In genomic region chr9:121638399-121638798, GRCh38 we compare ENCODE assay signal across 25 cellular contexts. TPM values are rescaled to one million over a fixed set of nuclear protein-coding genes. Genes with fewer than 3 reads are reported as not detected.
DNase-seq lines count a peak whose midpoint lies in the region; ATAC-seq and TF ChIP-seq lines count a peak whose summit lies in the region.
"Had no signal": no experiment of that assay in that cellular context is flagged by ENCODE, and none has a peak within 500 bp of the region (broad histone marks: within the 10 kb centered on the region; RNA-seq: fewer than 3 reads in every experiment).

No MANE protein-coding gene starts in this region.

- H3K4me2 ChIP-seq in neural progenitor cell = no peak overlapping the region

- H3K36me3 Mint-ChIP-seq in neural progenitor cell = no peaks in the 10 kb centered on the region
- no peaks in the 10 kb centered on the region for H3K36me3 Mint-ChIP-seq in type B pancreatic cell
- H3K36me3 Mint-ChIP-seq in stimulated activated memory B cell treated with anti-CD40 and anti-IgM and Interleukin-4, amounts not matched to agents 10 μg/mL and 1 μg/mL and 100 μg/mL, for 72 hours = no peaks in the 10 kb centered on the region
- H3K36me3 Mint-ChIP-seq: activated naive CD4-positive, alpha-beta T cell treated with anti-CD3 and anti-CD28 coated beads, Interleukin-2, amount 10 ng/mL, durations not matched to agents 7 days and 5 days; CD4-positive, alpha-beta memory T cell; naive thymus-derived CD8-positive, alpha-beta T cell had no signal

- intact Hi-C loops in cardiac septum (cut with DNase I) = loop anchor here (5.0 kb wide), 1 partner anchor 354 kb away; no protein-coding TSS in a partner anchor

- H3K27me3 Mint-ChIP-seq in neural progenitor cell (ENCODE audit: insufficient read depth, low read depth) (peaks cover 3% of the 10 kb centered on the region), type B pancreatic cell (no peaks in the 10 kb centered on the region)
- H3K27me3 Mint-ChIP-seq in stimulated activated memory B cell treated with anti-CD40 and anti-IgM and Interleukin-4, amounts not matched to agents 10 μg/mL and 1 μg/mL and 100 μg/mL, for 72 hours = peaks cover 65% of the 10 kb centered on the region

- H2AFZ ChIP-seq in neural progenitor cell (replicated peaks) = no peak overlapping the region

- H3K4me1 ChIP-seq in cardiac muscle cell (ENCODE audit: low read depth) = peaks cover 24% of the 10 kb centered on the region
- H3K4me1 ChIP-seq in neural progenitor cell = peaks cover 21% of the 10 kb centered on the region

- H3K9ac ChIP-seq in neural progenitor cell = no peak overlapping the region

- TF ChIP-seq CTCF in cardiac muscle cell (IDR thresholded peaks at IDR 0.05; ENCODE audit: low read depth, low read length) = no peak
- TF ChIP-seq CTCF in neural progenitor cell (IDR thresholded peaks at IDR 0.05) = no peak
- TF ChIP-seq CTCF in type B pancreatic cell (conservative IDR thresholded peaks at IDR 0.05) = no peak
- TF ChIP-seq CTCF in GM13977 (IDR thresholded peaks at IDR 0.05; ENCODE audit: extremely low read depth, insufficient read depth, missing control alignments) = no peak

- no peaks in the 10 kb centered on the region for H3K9me3 ChIP-seq in cardiac muscle cell (ENCODE audit: low read depth)
- H3K9me3 ChIP-seq in neural progenitor cell (ENCODE audit: low read depth) = no peaks in the 10 kb centered on the region
- H3K9me3 ChIP-seq: HAP-1, ovary, right atrium auricular region had no signal

- H3K4me3 ChIP-seq in cardiac muscle cell = no peak overlapping the region
- no peak overlapping the region for H3K4me3 ChIP-seq in neural progenitor cell
- H3K4me3 ChIP-seq: HAP-1, K562, ovary, right atrium auricular region had no signal

- H4K20me1 ChIP-seq in neural progenitor cell (ENCODE audit: low read depth) = peaks cover 84% of the 10 kb centered on the region

- H3K4me3 Mint-ChIP-seq in neural progenitor cell (peak overlapping the region; percentile 49), type B pancreatic cell (no peak overlapping the region)
- no peak overlapping the region for H3K4me3 Mint-ChIP-seq in stimulated activated memory B cell treated with anti-CD40 and anti-IgM and Interleukin-4, amounts not matched to agents 10 μg/mL and 1 μg/mL and 100 μg/mL, for 72 hours
- H3K4me3 Mint-ChIP-seq: activated CD4-positive, alpha-beta memory T cell treated with anti-CD3 and anti-CD28 coated beads, Interleukin-2, amount 10 ng/mL, durations not matched to agents 7 days and 5 days; activated naive CD4-positive, alpha-beta T cell treated with anti-CD3 and anti-CD28 coated beads, Interleukin-2, amount 10 ng/mL, durations not matched to agents 7 days and 5 days; CD4-positive, alpha-beta memory T cell; central memory CD8-positive, alpha-beta T cell; naive thymus-derived CD8-positive, alpha-beta T cell; T-helper 17 cell had no signal

- H3K27me3 ChIP-seq in cardiac muscle cell = no peaks in the 10 kb centered on the region
- H3K27me3 ChIP-seq in neural progenitor cell = no peaks in the 10 kb centered on the region
- H3K27me3 ChIP-seq: ovary, right atrium auricular region had no signal

- H3K27ac Mint-ChIP-seq in neural progenitor cell (peak overlapping the region; percentile 64), type B pancreatic cell (peak overlapping the region; percentile 70)
- no peak overlapping the region for H3K27ac Mint-ChIP-seq in stimulated activated memory B cell treated with anti-CD40 and anti-IgM and Interleukin-4, amounts not matched to agents 10 μg/mL and 1 μg/mL and 100 μg/mL, for 72 hours
- H3K27ac Mint-ChIP-seq: activated CD4-positive, alpha-beta memory T cell treated with anti-CD3 and anti-CD28 coated beads, Interleukin-2, amount 10 ng/mL, durations not matched to agents 7 days and 5 days; activated naive CD4-positive, alpha-beta T cell treated with anti-CD3 and anti-CD28 coated beads, Interleukin-2, amount 10 ng/mL, durations not matched to agents 7 days and 5 days; CD4-positive, alpha-beta memory T cell; naive thymus-derived CD8-positive, alpha-beta T cell; T-helper 17 cell had no signal

- DNase-seq in cardiac muscle cell (ENCODE audit: low read depth in 1 of 2, low spot score in 1 of 2) (no peak), cardiac septum (ENCODE audit: low spot score) (no peak), neural progenitor cell (ENCODE audit: low spot score) (no peak), type B pancreatic cell (ENCODE audit: extremely low spot score, unreplicated experiment) (no peak), GM13977 (ENCODE audit: low spot score) (no peak), NCI-H446 (lab: John Stamatoyannopoulos, UW) (no peak)
- DNase-seq: activated CD4-positive, alpha-beta memory T cell treated with anti-CD3 and anti-CD28 coated beads, Interleukin-2, amount 10 ng/mL, durations not matched to agents 7 days and 5 days; activated CD4-positive, alpha-beta T cell treated with anti-CD3 and anti-CD28 coated beads for 1 hour; activated CD8-positive, alpha-beta memory T cell treated with anti-CD3 and anti-CD28 coated beads, Interleukin-2, amount 50 U/mL, for 48 hours; activated naive CD4-positive, alpha-beta T cell treated with anti-CD3 and anti-CD28 coated beads, Interleukin-2, amount 10 ng/mL, durations not matched to agents 7 days and 5 days; CD4-positive, alpha-beta memory T cell; left ventricle myocardium superior; NCI-H1105; NCI-H2029 treated with DMSO at 0.1 percent for 48 hours; NCI-H345; stimulated activated naive CD8-positive, alpha-beta T cell treated with anti-CD3 and anti-CD28 coated beads, Interleukin-15, Interleukin-2, amounts not matched to agents 100 U/mL and 50 U/mL, for 24 hours; T-helper 17 cell had no signal

- no peaks in the 10 kb centered on the region for H3K9me3 Mint-ChIP-seq in neural progenitor cell
- H3K9me3 Mint-ChIP-seq in type B pancreatic cell = no peaks in the 10 kb centered on the region
- H3K9me3 Mint-ChIP-seq in stimulated activated memory B cell treated with anti-CD40 and anti-IgM and Interleukin-4, amounts not matched to agents 10 μg/mL and 1 μg/mL and 100 μg/mL, for 72 hours = no peaks in the 10 kb centered on the region
- H3K9me3 Mint-ChIP-seq: activated CD4-positive, alpha-beta memory T cell treated with anti-CD3 and anti-CD28 coated beads, Interleukin-2, amount 10 ng/mL, durations not matched to agents 7 days and 5 days; activated naive CD4-positive, alpha-beta T cell treated with anti-CD3 and anti-CD28 coated beads, Interleukin-2, amount 10 ng/mL, durations not matched to agents 7 days and 5 days; CD4-positive, alpha-beta memory T cell; central memory CD8-positive, alpha-beta T cell; naive thymus-derived CD8-positive, alpha-beta T cell had no signal

- H3F3A ChIP-seq in neural progenitor cell (ENCODE audit: low read depth) = peaks cover 2% of the 10 kb centered on the region

- ATAC-seq in stimulated activated memory B cell treated with anti-CD40 and anti-IgM and Interleukin-4, amounts not matched to agents 10 μg/mL and 1 μg/mL and 100 μg/mL, for 72 hours = no peak
- ATAC-seq: K562; left ventricle myocardium superior; naive thymus-derived CD8-positive, alpha-beta T cell; stimulated activated naive CD8-positive, alpha-beta T cell treated with anti-CD3 and anti-CD28 coated beads, Interleukin-15, Interleukin-2, amounts not matched to agents 100 U/mL and 50 U/mL, for 24 hours; T-helper 17 cell had no signal

- peak overlapping the region; percentile 24 for H3K27ac ChIP-seq in cardiac muscle cell
- H3K27ac ChIP-seq in cingulate gyrus (ENCODE audit: low read depth, low read length) = peak overlapping the region; percentile 96
- H3K27ac ChIP-seq in neural progenitor cell = no peak overlapping the region
- H3K27ac ChIP-seq: ovary, right atrium auricular region had no signal

- in situ Hi-C loops in GM13977 (cut with MboI; ENCODE audit: low pct_unique_long_range_greater_than_20kb, low sequenced_read_pairs, unreplicated experiment) = no loop called here

- H3K36me3 ChIP-seq in cardiac muscle cell (no peaks in the 10 kb centered on the region), neural progenitor cell (no peaks in the 10 kb centered on the region)
- H3K36me3 ChIP-seq: HAP-1, ovary, right atrium auricular region had no signal

- H3K4me1 Mint-ChIP-seq in neural progenitor cell (peaks cover 68% of the 10 kb centered on the region), type B pancreatic cell (ENCODE audit: unreplicated experiment) (peaks cover 54% of the 10 kb centered on the region)
- peaks cover 12% of the 10 kb centered on the region for H3K4me1 Mint-ChIP-seq in stimulated activated memory B cell treated with anti-CD40 and anti-IgM and Interleukin-4, amounts not matched to agents 10 μg/mL and 1 μg/mL and 100 μg/mL, for 72 hours
- H3K4me1 Mint-ChIP-seq: activated CD4-positive, alpha-beta memory T cell treated with anti-CD3 and anti-CD28 coated beads, Interleukin-2, amount 10 ng/mL, durations not matched to agents 7 days and 5 days; central memory CD8-positive, alpha-beta T cell had no signal

- H3K79me2 ChIP-seq in neural progenitor cell (ENCODE audit: low read depth) = no peaks in the 10 kb centered on the region

RNA-seq across cellular contexts. Expression of gene DAB2IP, which starts 13.0 kb away (rescaled TPM):
- 105 TPM in 2 replicates for total RNA-seq in cardiac muscle cell
- polyA plus RNA-seq in cardiac muscle cell = 25.7 and 31.7 TPM in 2 replicates
- total RNA-seq in cardiac septum = 60.3 TPM
- 24.3 and 41.7 TPM in 2 replicates for total RNA-seq in neural progenitor cell (ENCODE audit: low replicate concordance)
- total RNA-seq in type B pancreatic cell (ENCODE audit: low replicate concordance) = 49.7 and 57.2 TPM in 2 replicates
- total RNA-seq: activated CD4-positive, alpha-beta memory T cell treated with anti-CD3 and anti-CD28 coated beads, Interleukin-2, amount 10 ng/mL, durations not matched to agents 7 days and 5 days; CD4-positive, alpha-beta memory T cell; naive thymus-derived CD8-positive, alpha-beta T cell; T-helper 17 cell had no signal
- polyA plus RNA-seq: CD4-positive, alpha-beta memory T cell; naive thymus-derived CD8-positive, alpha-beta T cell had no signal
